In the genomic region with DNA sequence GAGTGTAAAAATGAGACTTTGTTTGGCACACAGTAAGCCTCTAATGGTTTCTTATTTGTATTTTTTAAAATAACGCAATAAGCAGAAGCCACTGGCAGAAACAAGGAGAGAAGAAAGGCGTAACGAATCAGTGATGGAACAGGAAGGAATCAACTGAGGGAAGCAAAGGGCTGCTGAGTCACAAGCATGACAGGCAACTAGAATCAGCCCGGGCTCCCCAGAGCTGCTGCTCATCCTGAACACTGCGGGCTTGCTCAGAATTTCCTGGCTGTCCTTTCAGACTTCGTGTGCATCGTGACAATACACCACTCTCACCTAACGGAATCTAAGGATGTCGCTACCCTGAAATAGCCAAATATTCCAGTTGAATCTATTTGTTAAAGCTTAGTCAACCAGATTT, we compare ENCODE assay signal across 8 cellular contexts. TPM values are rescaled to one million over a fixed set of nuclear protein-coding genes. Genes with fewer than 3 reads are reported as not detected.
A peak's percentile ranks its signal among the peaks of the same experiment; 100 is the strongest.
DNase-seq lines count a peak whose midpoint lies in the region; ATAC-seq and TF ChIP-seq lines count a peak whose summit lies in the region.

No MANE protein-coding gene starts in this region.

- H3K4me2 ChIP-seq in fibroblast of lung (ENCODE audit: extremely low read depth, insufficient read depth, low read length) = peak overlapping the region; percentile 79

- H3K4me3 ChIP-seq in fibroblast of lung (replicated peaks in 1 of 4; ENCODE audit: control extremely low read depth in 1 of 4, insufficient read depth in 1 of 4, low read depth in 3 of 4, low read length in 4 of 4) (no peak overlapping the region), neutrophil (ENCODE audit: low read depth in 1 of 2, low read length in 1 of 2) (no peak overlapping the region)

- H3K27me3 ChIP-seq in fibroblast of lung (ENCODE audit: control insufficient read depth, insufficient read depth, low read length) = no peaks in the 10 kb centered on the region
- H3K27me3 ChIP-seq in neutrophil = no peaks in the 10 kb centered on the region

- no peak overlapping the region for H3K9ac ChIP-seq in fibroblast of lung (ENCODE audit: insufficient read depth, low read length)

- no peak for ATAC-seq in GM21526 (IDR thresholded peaks at IDR 0.05; ENCODE audit: low FRiP score, unreplicated experiment)

- H3K27ac ChIP-seq in fibroblast of lung (ENCODE audit: insufficient read depth, low read length) = peak overlapping the region; percentile 29
- H3K27ac ChIP-seq in neutrophil = peak overlapping the region; percentile 6

- H3K4me1 ChIP-seq in fibroblast of lung (ENCODE audit: control insufficient read depth, extremely low read depth, insufficient read depth, low read length) (no peaks in the 10 kb centered on the region), neutrophil (ENCODE audit: control insufficient read depth in 1 of 2, insufficient read depth in 1 of 2, low read depth in 1 of 2, low read length in 1 of 2) (no peaks in the 10 kb centered on the region)

- DNase-seq in G401 (ENCODE audit: low spot score) = peak; percentile 54
- DNase-seq in RKO (ENCODE audit: low spot score) = peak; percentile 77
- peak; percentile 49 to 84 for DNase-seq in fibroblast of lung (ENCODE audit: low read depth in 2 of 2)
- no peak for DNase-seq in NCI-H748 (lab: John Stamatoyannopoulos, UW; ENCODE audit: unreplicated experiment)
- no peak for DNase-seq in GM19240 (ENCODE audit: insufficient read length, low spot score)
- DNase-seq in NCI-H1694 (lab: John Stamatoyannopoulos, UW) = no peak

- no peaks in the 10 kb centered on the region for H3K9me3 ChIP-seq in fibroblast of lung (ENCODE audit: control insufficient read depth, insufficient read depth, low read depth, low read length)
- H3K9me3 ChIP-seq in neutrophil = no peaks in the 10 kb centered on the region

- H3K36me3 ChIP-seq in fibroblast of lung (ENCODE audit: control insufficient read depth, insufficient read depth, low read length) (no peaks in the 10 kb centered on the region), neutrophil (no peaks in the 10 kb centered on the region)

- H4K20me1 ChIP-seq in fibroblast of lung (ENCODE audit: control insufficient read depth, extremely low read depth, insufficient read depth, low read length) = no peaks in the 10 kb centered on the region

- in situ Hi-C loops in G401 (cut with HindIII; ENCODE audit: low sequenced_read_pairs) = no loop called here

- no peak for TF ChIP-seq CTCF in fibroblast of lung (conservative IDR thresholded peaks at IDR 0.05 in 1 of 2, IDR thresholded peaks at IDR 0.05 in 1 of 2; ENCODE audit: low read depth in 1 of 2, low read length in 2 of 2)
- no peak for TF ChIP-seq CTCF in neutrophil (IDR thresholded peaks at IDR 0.05)

- no peaks in the 10 kb centered on the region for H3K79me2 ChIP-seq in fibroblast of lung (ENCODE audit: control insufficient read depth, insufficient read depth, low read length)

- peak overlapping the region; percentile 74 for H2AFZ ChIP-seq in fibroblast of lung (ENCODE audit: low read length)

RNA-seq across cellular contexts. Expression of a gene that starts 20.7 kb away (rescaled TPM):
- total RNA-seq in G401 (2014; rRNA removed; shearing (Covaris generic)) = 27.8 and 40.3 TPM in 2 replicates
- total RNA-seq in fibroblast of lung = 18.2 and 31.7 TPM in 2 replicates
- 43.9 and 77.3 TPM in 2 replicates for polyA plus RNA-seq in fibroblast of lung
- 29.8 and 49.0 TPM in 2 replicates for polyA plus RNA-seq in fibroblast of lung (2012)
- 1.0 and 1.1 TPM in 2 replicates for polyA minus RNA-seq in fibroblast of lung (ENCODE audit: low replicate concordance)

Comparison
In these comparisons a context has a peak if more than half of its experiments do, and no peak if none do; other contexts are left out.
1. DNase-seq: peak in G401 (single experiment), RKO (single experiment) and fibroblast of lung (2 of 2); none in NCI-H748 (single experiment), GM19240 (single experiment) and NCI-H1694 (single experiment).